ENCODE assay signal across 8 cellular contexts in genomic region chr11:65112551-65113360, GRCh38. TPM values are rescaled to one million over a fixed set of nuclear protein-coding genes. Genes with fewer than 3 reads are reported as not detected.
A peak's percentile ranks its signal among the peaks of the same experiment; 100 is the strongest.
DNase-seq lines count a peak whose midpoint lies in the region; ATAC-seq and TF ChIP-seq lines count a peak whose summit lies in the region.

No MANE protein-coding gene starts in this region.

- no peaks in the 10 kb centered on the region for H3K27me3 ChIP-seq in mammary epithelial cell (ENCODE audit: insufficient read depth, low read length)

- H3K9me3 ChIP-seq in KOPT-K1 (ENCODE audit: insufficient read depth, low read length, poor library complexity, severe bottlenecking) = no peaks in the 10 kb centered on the region
- no peaks in the 10 kb centered on the region for H3K9me3 ChIP-seq in mammary epithelial cell (replicated peaks; ENCODE audit: insufficient read depth, low read length)

- H3K36me3 ChIP-seq in KOPT-K1 (ENCODE audit: insufficient read depth, low read length) = peaks cover 42% of the 10 kb centered on the region
- H3K36me3 ChIP-seq in mammary epithelial cell (ENCODE audit: insufficient read depth, low read length) = no peaks in the 10 kb centered on the region

- H3K27ac ChIP-seq in KOPT-K1 (ENCODE audit: low read depth, low read length, poor library complexity, severe bottlenecking) = peak overlapping the region; percentile 64
- H3K27ac ChIP-seq in mammary epithelial cell (ENCODE audit: insufficient read depth, low read depth, low read length) = no peak overlapping the region

- dilution Hi-C loops in mammary epithelial cell (cut with HindIII; ENCODE audit: low sequenced_read_pairs) = loop anchor here (10.0 kb wide), 2 partner anchors 142 to 318 kb away; no protein-coding TSS in a partner anchor

- no peak overlapping the region for H3K9ac ChIP-seq in mammary epithelial cell (ENCODE audit: insufficient read depth, low read length)

- H2AFZ ChIP-seq in mammary epithelial cell (ENCODE audit: low read depth, low read length) = peak overlapping the region; percentile 10

- intact Hi-C loops in Right ventricle myocardium inferior (cut with DNase I) (loop anchor here (5.0 kb wide), 1 partner anchor 150 kb away; the partner anchor contains the start of gene POLA2), cardiac septum (cut with DNase I) (no loop called here), mammary epithelial cell (cut with micrococcal nuclease) (loop anchor here (5.0 kb wide), 1 partner anchor 220 kb away; the partner anchor contains the start of gene DPF2), left colon (cut with DNase I, micrococcal nuclease) (no loop called here)

- H3K4me1 ChIP-seq in mammary epithelial cell (ENCODE audit: insufficient read depth, low read length) = peaks cover 38% of the 10 kb centered on the region

- ATAC-seq in Right ventricle myocardium inferior (peak; percentile 56), left colon (peak; percentile 62)

- DNase-seq in Right ventricle myocardium inferior (ENCODE audit: missing footprints) (peak; percentile 78), cardiac septum (ENCODE audit: low spot score) (no peak), UCSD-AML1 (lab: John Stamatoyannopoulos, UW; ENCODE audit: unreplicated experiment) (peak; percentile 77), mammary epithelial cell (no peak), left colon (peak; percentile 58 to 84), cerebellar nuclear complex (lab: John Stamatoyannopoulos, UW) (no peak)
- DNase-seq in stimulated activated CD4-positive, alpha-beta T cell treated with anti-CD3 and anti-CD28 coated beads, Interleukin-2, amount 100 ng/mL, for 4 hours (ENCODE audit: low read depth) = peak; percentile 65

- 24% methylated on average over 7 of the region's 57 CpGs for WGBS in mammary epithelial cell (ENCODE audit: low coverage, missing lambda C conversion rate)

- no TSS peak for BruUV-seq in mammary epithelial cell (replicated peaks; lab: Mats Ljungman, UMichigan)

- no peaks in the 10 kb centered on the region for H4K20me1 ChIP-seq in mammary epithelial cell (ENCODE audit: insufficient read depth, low read length)

- H3K4me2 ChIP-seq in mammary epithelial cell (ENCODE audit: insufficient read depth, low read depth, low read length) = peak overlapping the region; percentile 91

- peak; percentile 55 to 81 for TF ChIP-seq CTCF in mammary epithelial cell (conservative IDR thresholded peaks at IDR 0.05 in 1 of 2, IDR thresholded peaks at IDR 0.05 in 1 of 2; ENCODE audit: extremely low read depth in 1 of 2, insufficient read depth in 1 of 2, low read depth in 1 of 2, low read length in 2 of 2)

- in situ Hi-C loops in mammary epithelial cell (cut with MboI; ENCODE audit: low sequenced_read_pairs in 2 of 2) = no loop called here

- peak overlapping the region; percentile 45 to 51 (median 49) for H3K4me3 ChIP-seq in mammary epithelial cell (replicated peaks in 1 of 3; ENCODE audit: insufficient read depth in 1 of 3, low read depth in 2 of 3, low read length in 3 of 3)

- H3K79me2 ChIP-seq in mammary epithelial cell (ENCODE audit: insufficient read depth, low read length) = peaks cover 23% of the 10 kb centered on the region

- CTCF ChIA-PET in mammary epithelial cell (lab: Charles Lee; ENCODE audit: low non-redundant PET) = interaction anchor here (0.8 kb wide), 1 partner anchor 203 kb away, joined by 3 read pairs; no protein-coding TSS in a partner anchor

RNA-seq across cellular contexts. Expression of gene TM7SF2, which starts 1.1 kb away (rescaled TPM):
- total RNA-seq in Right ventricle myocardium inferior = 53.1 TPM
- total RNA-seq in cardiac septum = 50.1 TPM
- total RNA-seq in mammary epithelial cell = 10 to 100 TPM in 1 of 2 donors, 1 to 10 TPM in 1; 8.7 to 10.1 TPM
- polyA plus RNA-seq in mammary epithelial cell = 17.2 TPM
- polyA minus RNA-seq in mammary epithelial cell = 54.8 TPM
- 10 to 100 TPM; 24.6 to 36.0 TPM for total RNA-seq in left colon

RNA-seq across cellular contexts. Expression of gene ZNHIT2, which starts 4.7 kb away (rescaled TPM):
- total RNA-seq in Right ventricle myocardium inferior (5.8 TPM), cardiac septum (5.5 TPM), mammary epithelial cell (10 to 100 TPM; 13.6 to 15.2 TPM), left colon (1 to 10 TPM; 7.3 to 9.7 TPM)
- 6.9 TPM for polyA plus RNA-seq in mammary epithelial cell
- 0.67 TPM for polyA minus RNA-seq in mammary epithelial cell

RNA-seq across cellular contexts. Expression of gene FAU, which starts 9.2 kb away (rescaled TPM):
- total RNA-seq in Right ventricle myocardium inferior = 714 TPM
- total RNA-seq in cardiac septum = 511 TPM
- 100 to 1,000 TPM; 107 to 637 TPM for total RNA-seq in mammary epithelial cell
- 428 TPM for polyA plus RNA-seq in mammary epithelial cell
- 317 TPM for polyA minus RNA-seq in mammary epithelial cell
- 100 to 1,000 TPM; 701 to 737 TPM for total RNA-seq in left colon

RNA-seq across cellular contexts. Expression of gene MRPL49, which starts 9.4 kb away (rescaled TPM):
- total RNA-seq in Right ventricle myocardium inferior (35.8 TPM), cardiac septum (28.5 TPM), mammary epithelial cell (10 to 100 TPM; 54.7 to 56.5 TPM), left colon (10 to 100 TPM; 47.0 to 54.5 TPM)
- 64.7 TPM for polyA plus RNA-seq in mammary epithelial cell
- polyA minus RNA-seq in mammary epithelial cell = 52.3 TPM

RNA-seq across cellular contexts. Expression of gene VPS51, which starts 16.7 kb away (rescaled TPM):
- total RNA-seq in Right ventricle myocardium inferior = 95.2 TPM
- 87.1 TPM for total RNA-seq in cardiac septum
- 100 to 1,000 TPM in 1 of 2 donors, 10 to 100 TPM in 1; 78.4 to 125 TPM for total RNA-seq in mammary epithelial cell
- 50.2 TPM for polyA plus RNA-seq in mammary epithelial cell
- 142 TPM for polyA minus RNA-seq in mammary epithelial cell
- total RNA-seq in left colon = 100 to 1,000 TPM; 174 to 186 TPM

Comparison
In these comparisons a context has a peak if more than half of its experiments do, and no peak if none do; other contexts are left out.
1. DNase-seq: peak in Right ventricle myocardium inferior (single experiment), UCSD-AML1 (single experiment), left colon (2 of 2) and stimulated activated CD4-positive, alpha-beta T cell treated with anti-CD3 and anti-CD28 coated beads, Interleukin-2, amount 100 ng/mL, for 4 hours (single experiment); none in cardiac septum (single experiment), mammary epithelial cell (single experiment) and cerebellar nuclear complex (0 of 2).
2. intact Hi-C loops: an anchor here in Right ventricle myocardium inferior (5.0 kb wide) and mammary epithelial cell (5.0 kb wide); none called in cardiac septum and left colon.